ENCODE assay signal across 11 cellular contexts in genomic region chr22:35230839-35231584, GRCh38. TPM values are rescaled to one million over a fixed set of nuclear protein-coding genes. Genes with fewer than 3 reads are reported as not detected.
DNase-seq lines count a peak whose midpoint lies in the region; ATAC-seq and TF ChIP-seq lines count a peak whose summit lies in the region.
"Had no signal": no experiment of that assay in that cellular context is flagged by ENCODE, and none has a peak within 500 bp of the region (broad histone marks: within the 10 kb centered on the region; RNA-seq: fewer than 3 reads in every experiment).

No MANE protein-coding gene starts in this region.

- 36 to 39% methylated on average over 15 to 16 of the region's 16 CpGs for WGBS in upper lobe of left lung, 2 donors

- intact Hi-C loops in activated naive CD4-positive, alpha-beta T cell treated with anti-CD3 and anti-CD28 coated beads for 36 hours (cut with micrococcal nuclease) = loop anchor here (2.0 kb wide), 1 partner anchor 76 kb away; no protein-coding TSS in a partner anchor

- H3K4me3 Mint-ChIP-seq in activated naive CD4-positive, alpha-beta T cell treated with anti-CD3 and anti-CD28 coated beads for 36 hours = peak overlapping the region; percentile 2
- no peak overlapping the region for H3K4me3 Mint-ChIP-seq in T-helper 17 cell
- peak overlapping the region; percentile 54 to 67 for H3K4me3 Mint-ChIP-seq in stimulated activated naive CD8-positive, alpha-beta T cell treated with anti-CD3 and anti-CD28 coated beads, Interleukin-15, amount 100 ng/mL, for 72 hours
- no peak overlapping the region for H3K4me3 Mint-ChIP-seq in nephron progenitor cell
- H3K4me3 Mint-ChIP-seq: CD4-positive, alpha-beta T cell had no signal

- H3K4me1 Mint-ChIP-seq in activated naive CD4-positive, alpha-beta T cell treated with anti-CD3 and anti-CD28 coated beads for 36 hours (ENCODE audit: low read depth) = peaks cover 2% of the 10 kb centered on the region
- H3K4me1 Mint-ChIP-seq in T-helper 17 cell = peaks cover 11% of the 10 kb centered on the region
- peaks cover 11% of the 10 kb centered on the region for H3K4me1 Mint-ChIP-seq in stimulated activated naive CD8-positive, alpha-beta T cell treated with anti-CD3 and anti-CD28 coated beads, Interleukin-15, amount 100 ng/mL, for 72 hours
- H3K4me1 Mint-ChIP-seq in nephron progenitor cell = no peaks in the 10 kb centered on the region

- peaks cover 0 to 10% (median 2%) of the 10 kb centered on the region in 4 donors for H3K4me1 ChIP-seq in upper lobe of left lung

- DNase-seq in activated naive CD4-positive, alpha-beta T cell treated with anti-CD3 and anti-CD28 coated beads for 36 hours = peak; percentile 14
- DNase-seq in activated naive CD4-positive, alpha-beta T cell treated with Interleukin-2 at 50 U/mL for 16 hours = no peak
- peak; percentile 10 for DNase-seq in NCI-H1436 treated with DMSO at 0.1 percent for 48 hours (lab: John Stamatoyannopoulos, UW)
- no peak for DNase-seq in T-helper 17 cell
- DNase-seq in stimulated activated naive CD8-positive, alpha-beta T cell treated with anti-CD3 and anti-CD28 coated beads, Interleukin-15, amount 100 ng/mL, for 72 hours = peak; percentile 8 to 23
- DNase-seq in dedifferentiated amniotic fluid mesenchymal stem cell (ENCODE audit: extremely low spot score) = no peak
- no peak for DNase-seq in nephron progenitor cell
- no peak for DNase-seq in upper lobe of left lung

- CTCF ChIA-PET in activated naive CD4-positive, alpha-beta T cell treated with anti-CD3 and anti-CD28 coated beads for 36 hours (lab: Charles Lee) = interaction anchor here (0.6 to 1.5 kb wide), 16 partner anchors 10 to 162 kb away, joined by 3 to 12 read pairs (median 6); partner anchors contain the start of gene HMGXB4

- peak; percentile 10 for ATAC-seq in T-helper 17 cell
- peak; percentile 60 for ATAC-seq in stimulated activated naive CD8-positive, alpha-beta T cell treated with anti-CD3 and anti-CD28 coated beads, Interleukin-15, amount 100 ng/mL, for 72 hours
- ATAC-seq in upper lobe of left lung (ENCODE audit: low FRiP score in 2 of 2) = no peak

- H3K9me3 ChIP-seq in T-helper 17 cell (ENCODE audit: control insufficient read depth, low read length, poor library complexity, severe bottlenecking) (no peaks in the 10 kb centered on the region), upper lobe of left lung (no peaks in the 10 kb centered on the region)

- H3K9me3 Mint-ChIP-seq in activated naive CD4-positive, alpha-beta T cell treated with anti-CD3 and anti-CD28 coated beads for 36 hours = peaks cover 2% of the 10 kb centered on the region
- no peaks in the 10 kb centered on the region for H3K9me3 Mint-ChIP-seq in stimulated activated naive CD8-positive, alpha-beta T cell treated with anti-CD3 and anti-CD28 coated beads, Interleukin-15, amount 100 ng/mL, for 72 hours
- peaks cover 14% of the 10 kb centered on the region for H3K9me3 Mint-ChIP-seq in nephron progenitor cell

- H3K36me3 Mint-ChIP-seq in activated naive CD4-positive, alpha-beta T cell treated with anti-CD3 and anti-CD28 coated beads for 36 hours (ENCODE audit: low read depth) = no peaks in the 10 kb centered on the region
- peaks cover 3% of the 10 kb centered on the region for H3K36me3 Mint-ChIP-seq in T-helper 17 cell (ENCODE audit: low read depth)
- H3K36me3 Mint-ChIP-seq in nephron progenitor cell (ENCODE audit: low read depth) = no peaks in the 10 kb centered on the region

- H3K4me3 ChIP-seq in upper lobe of left lung = no peak overlapping the region
- H3K4me3 ChIP-seq: lung, skin epidermis had no signal

- H3K27me3 ChIP-seq in upper lobe of left lung = no peaks in the 10 kb centered on the region

- TF ChIP-seq POLR2A in upper lobe of left lung (IDR thresholded peaks at IDR 0.05) = no peak

- peaks cover 3% of the 10 kb centered on the region for H3K27me3 Mint-ChIP-seq in activated naive CD4-positive, alpha-beta T cell treated with anti-CD3 and anti-CD28 coated beads for 36 hours (ENCODE audit: low read depth)
- peaks cover 44% of the 10 kb centered on the region for H3K27me3 Mint-ChIP-seq in T-helper 17 cell
- H3K27me3 Mint-ChIP-seq in stimulated activated naive CD8-positive, alpha-beta T cell treated with anti-CD3 and anti-CD28 coated beads, Interleukin-15, amount 100 ng/mL, for 72 hours = peaks cover 45% of the 10 kb centered on the region
- H3K27me3 Mint-ChIP-seq in nephron progenitor cell (ENCODE audit: low read depth, poor library complexity) = peaks cover 45% of the 10 kb centered on the region

- no peaks in the 10 kb centered on the region for H3K36me3 ChIP-seq in upper lobe of left lung

- TF ChIP-seq EP300 in upper lobe of left lung (IDR thresholded peaks at IDR 0.05) = no peak

- no peak overlapping the region for H3K27ac Mint-ChIP-seq in activated naive CD4-positive, alpha-beta T cell treated with anti-CD3 and anti-CD28 coated beads for 36 hours
- no peak overlapping the region for H3K27ac Mint-ChIP-seq in T-helper 17 cell
- peak overlapping the region; percentile 14 to 30 for H3K27ac Mint-ChIP-seq in stimulated activated naive CD8-positive, alpha-beta T cell treated with anti-CD3 and anti-CD28 coated beads, Interleukin-15, amount 100 ng/mL, for 72 hours
- H3K27ac Mint-ChIP-seq in nephron progenitor cell = no peak overlapping the region
- H3K27ac Mint-ChIP-seq: CD4-positive, alpha-beta T cell had no signal

- H3K27ac ChIP-seq in upper lobe of left lung = no peak overlapping the region
- H3K27ac ChIP-seq: skin epidermis had no signal

- TF ChIP-seq CTCF in nephron progenitor cell (IDR thresholded peaks at IDR 0.05) = no peak
- no peak for TF ChIP-seq CTCF in upper lobe of left lung (IDR thresholded peaks at IDR 0.05)

RNA-seq across cellular contexts. Expression of gene HMGXB4, which starts 26.3 kb away (rescaled TPM):
- total RNA-seq in activated naive CD4-positive, alpha-beta T cell treated with anti-CD3 and anti-CD28 coated beads for 36 hours = 10 to 100 TPM; 36.6 to 38.2 TPM
- total RNA-seq in T-helper 17 cell (10 to 100 TPM; 37.1 to 42.4 TPM), upper lobe of left lung (10 to 100 TPM; 15.7 to 20.9 (median 17.2) TPM)

Comparison
In these comparisons a context has a peak if more than half of its experiments do, and no peak if none do; other contexts are left out.
1. DNase-seq: peak in activated naive CD4-positive, alpha-beta T cell treated with anti-CD3 and anti-CD28 coated beads for 36 hours (single experiment), NCI-H1436 treated with DMSO at 0.1 percent for 48 hours (single experiment) and stimulated activated naive CD8-positive, alpha-beta T cell treated with anti-CD3 and anti-CD28 coated beads, Interleukin-15, amount 100 ng/mL, for 72 hours (2 of 2); none in activated naive CD4-positive, alpha-beta T cell treated with Interleukin-2 at 50 U/mL for 16 hours (single experiment), T-helper 17 cell (0 of 3), dedifferentiated amniotic fluid mesenchymal stem cell (single experiment), nephron progenitor cell (single experiment) and upper lobe of left lung (0 of 2).
2. H3K27ac Mint-ChIP-seq: peak in stimulated activated naive CD8-positive, alpha-beta T cell treated with anti-CD3 and anti-CD28 coated beads, Interleukin-15, amount 100 ng/mL, for 72 hours (2 of 2); none in activated naive CD4-positive, alpha-beta T cell treated with anti-CD3 and anti-CD28 coated beads for 36 hours (single experiment), T-helper 17 cell (single experiment) and nephron progenitor cell (single experiment).
3. H3K4me3 Mint-ChIP-seq: peak in activated naive CD4-positive, alpha-beta T cell treated with anti-CD3 and anti-CD28 coated beads for 36 hours (single experiment) and stimulated activated naive CD8-positive, alpha-beta T cell treated with anti-CD3 and anti-CD28 coated beads, Interleukin-15, amount 100 ng/mL, for 72 hours (2 of 2); none in T-helper 17 cell (single experiment) and nephron progenitor cell (single experiment).
4. ATAC-seq: peak in T-helper 17 cell (single experiment) and stimulated activated naive CD8-positive, alpha-beta T cell treated with anti-CD3 and anti-CD28 coated beads, Interleukin-15, amount 100 ng/mL, for 72 hours (single experiment); none in upper lobe of left lung (0 of 2).